ENCODE assay signal across 8 cellular contexts in the genomic region with DNA sequence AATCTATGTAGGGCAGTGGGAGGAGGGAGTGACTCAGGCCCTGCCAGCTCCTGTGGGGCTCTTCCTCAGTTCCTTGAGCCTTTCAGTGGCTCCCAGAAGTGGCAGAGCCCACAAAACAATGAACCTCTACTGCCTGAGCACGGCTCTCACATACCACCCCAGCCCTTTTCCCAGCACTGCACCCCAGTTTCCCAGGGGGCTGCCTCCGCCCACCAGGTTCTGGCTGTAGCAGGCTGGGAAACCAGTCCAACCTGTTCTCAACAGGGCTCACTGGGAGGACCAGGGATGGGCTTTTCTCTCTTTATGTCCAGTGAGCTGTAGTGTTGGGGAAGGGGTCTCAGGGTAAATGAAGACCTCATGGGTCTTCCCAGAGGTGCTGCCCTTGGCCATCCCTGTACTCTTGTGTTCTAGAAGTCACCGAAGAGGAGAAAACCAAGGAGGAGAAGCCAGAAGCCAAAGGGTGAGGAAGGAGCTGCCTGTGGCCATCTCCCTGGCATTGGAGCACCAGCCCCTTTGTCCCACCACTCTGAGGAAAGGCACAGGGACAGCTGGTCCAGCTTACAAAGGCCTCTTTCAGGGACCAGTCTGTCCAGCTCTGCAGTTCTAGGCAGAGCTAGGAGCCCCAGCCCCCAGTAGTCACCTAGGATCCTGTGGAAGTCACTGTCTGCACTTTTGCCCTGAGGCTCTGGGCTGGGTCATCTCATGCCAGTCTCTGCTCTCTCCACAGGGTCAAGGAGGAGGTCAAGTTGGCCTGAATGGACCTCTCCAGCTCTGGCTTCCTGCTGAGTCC. TPM values are rescaled to one million over a fixed set of nuclear protein-coding genes. Genes with fewer than 3 reads are reported as not detected.
DNase-seq lines count a peak whose midpoint lies in the region; ATAC-seq and TF ChIP-seq lines count a peak whose summit lies in the region.

No MANE protein-coding gene starts in this region.

- peaks cover 8% of the 10 kb centered on the region for H3K27me3 ChIP-seq in HUES64 (ENCODE audit: insufficient read depth, low read length)
- no peaks in the 10 kb centered on the region for H3K27me3 ChIP-seq in dorsolateral prefrontal cortex
- H3K27me3 ChIP-seq in osteoblast (ENCODE audit: insufficient read depth, low read length): no peaks in the 10 kb centered on the region
- H3K27me3 ChIP-seq in mesenchymal stem cell (ENCODE audit: control insufficient read depth in 1 of 2, insufficient read depth in 1 of 2, low read length in 2 of 2): no peaks in the 10 kb centered on the region
- H3K27me3 ChIP-seq in effector memory CD4-positive, alpha-beta T cell (replicated peaks; ENCODE audit: control insufficient read depth, insufficient read depth, low read length, poor library complexity, severe bottlenecking): no peaks in the 10 kb centered on the region

- H3K36me3 ChIP-seq in HUES64 (ENCODE audit: insufficient read depth, low read length) (peaks cover 75% of the 10 kb centered on the region), osteoblast (ENCODE audit: insufficient read depth, low read length) (peaks cover 36% of the 10 kb centered on the region), mesenchymal stem cell (ENCODE audit: control insufficient read depth in 1 of 2, insufficient read depth in 2 of 2, low read depth in 1 of 2, low read length in 2 of 2) (peaks cover 59 to 70% of the 10 kb centered on the region in 2 experiments)
- H3K36me3 ChIP-seq in effector memory CD4-positive, alpha-beta T cell (ENCODE audit: control insufficient read depth, insufficient read depth, low read length): peaks cover 55% of the 10 kb centered on the region

- H3K4me2 ChIP-seq in osteoblast (ENCODE audit: insufficient read depth, low read length) (no peak overlapping the region), mesenchymal stem cell (ENCODE audit: low read length, poor library complexity, severe bottlenecking) (no peak overlapping the region)

- no peak overlapping the region for H2AK5ac ChIP-seq in mesenchymal stem cell (ENCODE audit: low read length, severe bottlenecking)

- no peak for ATAC-seq in GM21447 (IDR thresholded peaks at IDR 0.05; ENCODE audit: unreplicated experiment)

- peaks cover 7% of the 10 kb centered on the region for H3K79me1 ChIP-seq in mesenchymal stem cell (replicated peaks; ENCODE audit: low read length, poor library complexity, severe bottlenecking)

- H4K20me1 ChIP-seq in osteoblast (ENCODE audit: insufficient read depth, low read length): peaks cover 16% of the 10 kb centered on the region

- H4K8ac ChIP-seq in mesenchymal stem cell (ENCODE audit: low read length): no peak overlapping the region

- no peak overlapping the region for H3K23ac ChIP-seq in mesenchymal stem cell (ENCODE audit: low read length in 2 of 2)

- no peak overlapping the region for H2BK12ac ChIP-seq in mesenchymal stem cell (ENCODE audit: low read length in 2 of 2)

- H2AFZ ChIP-seq in osteoblast (ENCODE audit: low read length) (no peak overlapping the region), mesenchymal stem cell (ENCODE audit: low read depth, low read length) (no peak overlapping the region)

- H3K9me3 Mint-ChIP-seq in Calu3 (ENCODE audit: low read depth, unreplicated experiment): no peaks in the 10 kb centered on the region

- H2BK15ac ChIP-seq in mesenchymal stem cell (ENCODE audit: low read depth, poor library complexity, severe bottlenecking): no peak overlapping the region

- TF ChIP-seq CTCF in Calu3 (IDR thresholded peaks at IDR 0.05; ENCODE audit: unreplicated experiment) (no peak), dorsolateral prefrontal cortex (IDR thresholded peaks at IDR 0.05 in 54 of 56, conservative IDR thresholded peaks at IDR 0.05 in 2 of 56; ENCODE audit: low read depth in 1 of 56, partially characterized antibody in 56 of 56) (no peak), osteoblast (IDR thresholded peaks at IDR 0.05; ENCODE audit: extremely low read depth, low read depth, low read length) (no peak)

- no TSS peak for BruUV-seq in Calu3 (replicated peaks; lab: Mats Ljungman, UMichigan)

- peak overlapping the region in 1 of 2 experiments; percentile 26 for H3K18ac ChIP-seq in mesenchymal stem cell (ENCODE audit: low read depth in 1 of 2, low read length in 2 of 2)

- whole genome bisulfite sequencing in HUES64: 87% methylated on average over 3 of the region's 3 CpGs
- WGBS in mesenchymal stem cell: 94% methylated on average over 2 of the region's 3 CpGs

- H3K27ac ChIP-seq in HUES64 (ENCODE audit: low read depth, low read length): peak overlapping the region; percentile 36; the same call in 1 of the 2 replicates
- peak overlapping the region; percentile 39 to 100 (median 90) for H3K27ac ChIP-seq in dorsolateral prefrontal cortex
- no peak overlapping the region for H3K27ac ChIP-seq in osteoblast (ENCODE audit: low read depth, low read length)
- no peak overlapping the region for H3K27ac ChIP-seq in mesenchymal stem cell (ENCODE audit: low read length, poor library complexity, severe bottlenecking)
- H3K27ac ChIP-seq in effector memory CD4-positive, alpha-beta T cell (ENCODE audit: insufficient read depth, low read length, poor library complexity, severe bottlenecking): no peak overlapping the region

- H3K14ac ChIP-seq in mesenchymal stem cell (ENCODE audit: low read length in 2 of 2): no peak overlapping the region

- H3K4ac ChIP-seq in mesenchymal stem cell (ENCODE audit: low read depth in 1 of 2, low read length in 2 of 2): no peak overlapping the region

- no peaks in the 10 kb centered on the region for H3K27me3 Mint-ChIP-seq in Calu3 (ENCODE audit: unreplicated experiment)

- CTCF ChIA-PET in Calu3 (lab: Charles Lee): interaction anchor here (0.9 to 1.8 kb wide), 4 partner anchors 11 to 41 kb away, joined by 3 to 6 read pairs (median 4); partner anchors contain the start of gene HDAC1

- H3K27ac Mint-ChIP-seq in Calu3 (ENCODE audit: unreplicated experiment): peak overlapping the region; percentile 74

- H3K4me3 ChIP-seq in HUES64 (ENCODE audit: low read length) (no peak overlapping the region), dorsolateral prefrontal cortex (peak overlapping the region in 6 of 59 donors; percentile 14 to 78 (median 74)), osteoblast (ENCODE audit: insufficient read depth, low read length) (no peak overlapping the region), mesenchymal stem cell (ENCODE audit: insufficient read depth in 1 of 2, low read depth in 1 of 2, low read length in 2 of 2) (no peak overlapping the region)
- no peak overlapping the region for H3K4me3 ChIP-seq in effector memory CD4-positive, alpha-beta T cell (ENCODE audit: insufficient read depth, low read depth, low read length, poor library complexity, severe bottlenecking)

- H3K79me2 ChIP-seq in osteoblast (ENCODE audit: insufficient read depth, low read length): no peaks in the 10 kb centered on the region

- no peak overlapping the region for H4K91ac ChIP-seq in mesenchymal stem cell (ENCODE audit: low read length)

- no peak overlapping the region for H2BK120ac ChIP-seq in mesenchymal stem cell (ENCODE audit: low read depth, low read length)

- H3K9ac ChIP-seq in HUES64 (ENCODE audit: low read depth, low read length) (no peak overlapping the region), mesenchymal stem cell (ENCODE audit: low read length) (no peak overlapping the region)

- no peaks in the 10 kb centered on the region for H3K9me3 ChIP-seq in HUES64 (ENCODE audit: insufficient read depth, low read depth, low read length)
- no peaks in the 10 kb centered on the region for H3K9me3 ChIP-seq in osteoblast (ENCODE audit: low read depth, low read length)
- no peaks in the 10 kb centered on the region for H3K9me3 ChIP-seq in mesenchymal stem cell (ENCODE audit: control insufficient read depth, low read length)
- H3K9me3 ChIP-seq in effector memory CD4-positive, alpha-beta T cell (ENCODE audit: control insufficient read depth, low read length): no peaks in the 10 kb centered on the region

- DNase-seq in Calu3 (peak; percentile 58), dorsolateral prefrontal cortex (peak in 6 of 10 donors; percentile 27 to 64 (median 50)), osteoblast (ENCODE audit: insufficient read length, low spot score, missing footprints) (peak; percentile 48), mesenchymal stem cell (no peak)
- DNase-seq in stimulated activated CD4-positive, alpha-beta T cell treated with anti-CD3 and anti-CD28 coated beads, Interleukin-4, amount 100 ng/mL, for 1 hour: no peak
- DNase-seq in effector memory CD4-positive, alpha-beta T cell: no peak

- peaks cover 46% of the 10 kb centered on the region for H3K4me1 Mint-ChIP-seq in Calu3 (ENCODE audit: low read depth, unreplicated experiment)

- H3K4me3 Mint-ChIP-seq in Calu3 (ENCODE audit: low read depth, unreplicated experiment): peak overlapping the region; percentile 18

- H3K4me1 ChIP-seq in HUES64 (ENCODE audit: insufficient read depth, low read length): peaks cover 17% of the 10 kb centered on the region
- H3K4me1 ChIP-seq in osteoblast (ENCODE audit: insufficient read depth, low read length): peaks cover 12% of the 10 kb centered on the region
- H3K4me1 ChIP-seq in mesenchymal stem cell (ENCODE audit: control insufficient read depth, insufficient read depth, low read depth, low read length): peaks cover 32% of the 10 kb centered on the region
- H3K4me1 ChIP-seq in effector memory CD4-positive, alpha-beta T cell (ENCODE audit: control insufficient read depth, insufficient read depth, low read length, poor library complexity, severe bottlenecking): peaks cover 22% of the 10 kb centered on the region

- peaks cover 81% of the 10 kb centered on the region for H3K36me3 Mint-ChIP-seq in Calu3 (ENCODE audit: insufficient read depth, unreplicated experiment)

- no peak overlapping the region for H2BK5ac ChIP-seq in mesenchymal stem cell (ENCODE audit: low read depth, low read length, poor library complexity, severe bottlenecking)

- intact Hi-C loops in Calu3 (cut with micrococcal nuclease; ENCODE audit: unreplicated experiment) (no loop called here), dorsolateral prefrontal cortex (cut with DNase I) (loop anchor here in 1 of 2 donors (2.0 to 5.0 kb wide), 3 partner anchors 40 to 135 kb away; partner anchors contain the start of gene HDAC1)

RNA-seq across cellular contexts. Expression of gene MARCKSL1, which starts 3.5 kb away (rescaled TPM):
- total RNA-seq in Calu3 (2022) (169 and 193 TPM in 2 replicates), dorsolateral prefrontal cortex (100 to 1,000 TPM in 117 of 120 experiments, 10 to 100 TPM in 3; 90.1 to 633 (median 196) TPM), osteoblast (15.9 and 16.6 TPM in 2 replicates)
- 545 TPM for polyA plus RNA-seq in HUES64 (2013, experiment 1 of 2)
- polyA plus RNA-seq in HUES64 (2013, experiment 2 of 2): 572 TPM
- 391 TPM for polyA plus RNA-seq in mesenchymal stem cell (2013, experiment 1 of 2)
- 395 TPM for polyA plus RNA-seq in mesenchymal stem cell (2013, experiment 2 of 2)

RNA-seq across cellular contexts. Expression of gene FAM229A, which starts 29.8 kb away (rescaled TPM):
- 7.3 and 7.5 TPM in 2 replicates for total RNA-seq in Calu3 (2022)
- polyA plus RNA-seq in HUES64 (2013, experiment 1 of 2): 2.5 TPM
- 1.9 TPM for polyA plus RNA-seq in HUES64 (2013, experiment 2 of 2)
- 10 to 100 TPM in 59 of 120 experiments, 1 to 10 TPM in 61; 4.0 to 24.0 (median 9.9) TPM for total RNA-seq in dorsolateral prefrontal cortex
- 1.8 and 2.5 TPM in 2 replicates for total RNA-seq in osteoblast
- polyA plus RNA-seq in mesenchymal stem cell (2013, experiment 1 of 2): 3.5 TPM
- polyA plus RNA-seq in mesenchymal stem cell (2013, experiment 2 of 2): 2.7 TPM

RNA-seq across cellular contexts. Expression of gene TSSK3, which starts 29.9 kb away (rescaled TPM):
- total RNA-seq in Calu3 (2022) (1.8 and 5.1 TPM in 2 replicates), dorsolateral prefrontal cortex (10 to 100 TPM in 8 of 120 experiments, 1 to 10 TPM in 111, not detected in 1; 1.2 to 16.0 (median 5.1) TPM), osteoblast (1.5 and 1.8 TPM in 2 replicates)
- polyA plus RNA-seq in HUES64 (2013, experiment 1 of 2): 0.20 TPM
- polyA plus RNA-seq in HUES64 (2013, experiment 2 of 2): not detected
- polyA plus RNA-seq in mesenchymal stem cell (2013, experiment 1 of 2): 0.86 TPM
- polyA plus RNA-seq in mesenchymal stem cell (2013, experiment 2 of 2): 0.52 TPM

RNA-seq across cellular contexts. Expression of gene HDAC1, which starts 40.6 kb away (rescaled TPM):
- total RNA-seq in Calu3 (2022) (186 and 197 TPM in 2 replicates), dorsolateral prefrontal cortex (10 to 100 TPM; 16.3 to 56.0 (median 29.8) TPM), osteoblast (44.5 and 46.6 TPM in 2 replicates)
- 76.7 TPM for polyA plus RNA-seq in HUES64 (2013, experiment 1 of 2)
- polyA plus RNA-seq in HUES64 (2013, experiment 2 of 2): 86.6 TPM
- 73.3 TPM for polyA plus RNA-seq in mesenchymal stem cell (2013, experiment 1 of 2)
- 73.2 TPM for polyA plus RNA-seq in mesenchymal stem cell (2013, experiment 2 of 2)

Comparison
In these comparisons a context has a peak if more than half of its experiments do, and no peak if none do; other contexts are left out.
1. DNase-seq: peak in Calu3 (single experiment), dorsolateral prefrontal cortex (6 of 10) and osteoblast (single experiment); none in mesenchymal stem cell (single experiment), stimulated activated CD4-positive, alpha-beta T cell treated with anti-CD3 and anti-CD28 coated beads, Interleukin-4, amount 100 ng/mL, for 1 hour (single experiment) and effector memory CD4-positive, alpha-beta T cell (0 of 3).
2. H3K27ac ChIP-seq: peak in HUES64 (single experiment) and dorsolateral prefrontal cortex (59 of 59); none in osteoblast (single experiment), mesenchymal stem cell (single experiment) and effector memory CD4-positive, alpha-beta T cell (single experiment).